ENCODE assay signal across 18 cellular contexts in genomic region chr1:211309617-211310016, GRCh38. TPM values are rescaled to one million over a fixed set of nuclear protein-coding genes. Genes with fewer than 3 reads are reported as not detected.
A peak's percentile ranks its signal among the peaks of the same experiment; 100 is the strongest.
DNase-seq lines count a peak whose midpoint lies in the region; ATAC-seq and TF ChIP-seq lines count a peak whose summit lies in the region.
"Had no signal": no experiment of that assay in that cellular context is flagged by ENCODE, and none has a peak within 500 bp of the region (broad histone marks: within the 10 kb centered on the region; RNA-seq: fewer than 3 reads in every experiment).

No MANE protein-coding gene starts in this region.

- ATAC-seq in heart right ventricle (peak in 6 of 8 donors; percentile 53 to 82 (median 72)), Right ventricle myocardium inferior (no peak)
- no peak for ATAC-seq in stimulated activated effector memory CD8-positive, alpha-beta T cell treated with anti-CD3 and anti-CD28 coated beads, Interleukin-12 subunit alpha, Interleukin-12 subunit beta, amount 100 ng/mL, for 72 hours

- no peak for TF ChIP-seq CTCF in heart right ventricle (IDR thresholded peaks at IDR 0.05)

- no peaks in the 10 kb centered on the region for H3K9me3 ChIP-seq in heart right ventricle
- H3K9me3 ChIP-seq: HAP-1, Peyer's patch had no signal

- TF ChIP-seq POLR2A in erythroblast (IDR thresholded peaks at IDR 0.05; ENCODE audit: low read length), result no peak

- no peak overlapping the region for H3K4me3 Mint-ChIP-seq in stimulated activated effector memory CD8-positive, alpha-beta T cell treated with anti-CD3 and anti-CD28 coated beads, Interleukin-12 subunit alpha, Interleukin-12 subunit beta, amount 100 ng/mL, for 72 hours

- H3K9me3 Mint-ChIP-seq in stimulated activated effector memory CD8-positive, alpha-beta T cell treated with anti-CD3 and anti-CD28 coated beads, Interleukin-12 subunit alpha, Interleukin-12 subunit beta, amount 100 ng/mL, for 72 hours, result no peaks in the 10 kb centered on the region

- H3K4me3 ChIP-seq in heart right ventricle, result no peak overlapping the region
- H3K4me3 ChIP-seq: HAP-1, Peyer's patch had no signal

- peaks cover 5% of the 10 kb centered on the region for H3K4me1 Mint-ChIP-seq in stimulated activated effector memory CD8-positive, alpha-beta T cell treated with anti-CD3 and anti-CD28 coated beads, Interleukin-12 subunit alpha, Interleukin-12 subunit beta, amount 100 ng/mL, for 72 hours

- DNase-seq in heart right ventricle (no peak), Right ventricle myocardium inferior (ENCODE audit: missing footprints) (no peak), OCI-M1 (lab: John Stamatoyannopoulos, UW) (peak; percentile 40), erythroblast (lab: John Stamatoyannopoulos, UW) (peak; percentile 51 to 79), kidney glomerular epithelial cell (lab: John Stamatoyannopoulos, UW) (no peak), NCI-H1417 (lab: John Stamatoyannopoulos, UW) (no peak), activated gamma-delta T cell treated with Interleukin-2 at 50 U/mL for 16 hours (no peak)
- no peak for DNase-seq in stimulated activated effector memory CD8-positive, alpha-beta T cell treated with anti-CD3 and anti-CD28 coated beads, Interleukin-12 subunit alpha, Interleukin-12 subunit beta, amount 100 ng/mL, for 72 hours (ENCODE audit: low spot score in 2 of 2)
- DNase-seq: ACHN, EL, NCI-H1092 treated with DMSO at 0.1 percent for 48 hours, NCI-H187, NCI-H446, NCI-H748 treated with DMSO at 0.1 percent for 48 hours, Peyer's patch, SIG-M5 had no signal

- no peaks in the 10 kb centered on the region for H3K27me3 ChIP-seq in heart right ventricle
- H3K27me3 ChIP-seq: Peyer's patch had no signal

- H3K4me1 ChIP-seq in heart right ventricle, result peaks cover 0 to 32% (median 10%) of the 10 kb centered on the region in 9 donors
- H3K4me1 ChIP-seq: HAP-1, Peyer's patch had no signal

- intact Hi-C loops in heart right ventricle (cut with DNase I), result loop anchor here in 1 of 10 donors (5.0 kb wide), 1 partner anchor 47 kb away; no protein-coding TSS in a partner anchor
- intact Hi-C loops in Right ventricle myocardium inferior (cut with DNase I), result no loop called here

- H3K36me3 Mint-ChIP-seq in stimulated activated effector memory CD8-positive, alpha-beta T cell treated with anti-CD3 and anti-CD28 coated beads, Interleukin-12 subunit alpha, Interleukin-12 subunit beta, amount 100 ng/mL, for 72 hours, result peaks cover 72% of the 10 kb centered on the region

- peak overlapping the region; percentile 33 for H3K27ac Mint-ChIP-seq in stimulated activated effector memory CD8-positive, alpha-beta T cell treated with anti-CD3 and anti-CD28 coated beads, Interleukin-12 subunit alpha, Interleukin-12 subunit beta, amount 100 ng/mL, for 72 hours

- H3K36me3 ChIP-seq in heart right ventricle, result peaks cover 0 to 68% (median 22%) of the 10 kb centered on the region in 9 donors

- H3K27ac ChIP-seq in heart right ventricle, result peak overlapping the region in 5 of 10 donors; percentile 2 to 44 (median 11)
- H3K27ac ChIP-seq: KMS-11, Peyer's patch had no signal

- WGBS in heart right ventricle, 2 donors, result 21 to 25% methylated on average over 3 of the region's 3 CpGs

RNA-seq across cellular contexts. Expression of gene TRAF5, which starts 17.0 kb away (rescaled TPM):
- 1 to 10 TPM; 1.3 to 4.6 (median 1.8) TPM for total RNA-seq in heart right ventricle
- polyA plus RNA-seq in heart right ventricle, result 1 to 10 TPM; 1.9 to 5.5 TPM
- total RNA-seq in Right ventricle myocardium inferior, result 2.1 TPM

RNA-seq across cellular contexts. Expression of gene RCOR3, which starts 50.5 kb away (rescaled TPM):
- total RNA-seq in heart right ventricle (10 to 100 TPM; 38.9 to 65.5 (median 50.5) TPM), Right ventricle myocardium inferior (46.5 TPM)
- 10 to 100 TPM; 17.7 to 49.8 TPM for polyA plus RNA-seq in heart right ventricle

Comparison
In these comparisons a context has a peak if more than half of its experiments do, and no peak if none do; other contexts are left out.
1. ATAC-seq: peak in heart right ventricle (6 of 8); none in Right ventricle myocardium inferior (single experiment) and stimulated activated effector memory CD8-positive, alpha-beta T cell treated with anti-CD3 and anti-CD28 coated beads, Interleukin-12 subunit alpha, Interleukin-12 subunit beta, amount 100 ng/mL, for 72 hours (single experiment).
2. DNase-seq: peak in OCI-M1 (single experiment) and erythroblast (2 of 2); none in heart right ventricle (0 of 2), Right ventricle myocardium inferior (single experiment), stimulated activated effector memory CD8-positive, alpha-beta T cell treated with anti-CD3 and anti-CD28 coated beads, Interleukin-12 subunit alpha, Interleukin-12 subunit beta, amount 100 ng/mL, for 72 hours (0 of 2), kidney glomerular epithelial cell (single experiment), NCI-H1417 (0 of 3) and activated gamma-delta T cell treated with Interleukin-2 at 50 U/mL for 16 hours (single experiment).